In the genomic region with DNA sequence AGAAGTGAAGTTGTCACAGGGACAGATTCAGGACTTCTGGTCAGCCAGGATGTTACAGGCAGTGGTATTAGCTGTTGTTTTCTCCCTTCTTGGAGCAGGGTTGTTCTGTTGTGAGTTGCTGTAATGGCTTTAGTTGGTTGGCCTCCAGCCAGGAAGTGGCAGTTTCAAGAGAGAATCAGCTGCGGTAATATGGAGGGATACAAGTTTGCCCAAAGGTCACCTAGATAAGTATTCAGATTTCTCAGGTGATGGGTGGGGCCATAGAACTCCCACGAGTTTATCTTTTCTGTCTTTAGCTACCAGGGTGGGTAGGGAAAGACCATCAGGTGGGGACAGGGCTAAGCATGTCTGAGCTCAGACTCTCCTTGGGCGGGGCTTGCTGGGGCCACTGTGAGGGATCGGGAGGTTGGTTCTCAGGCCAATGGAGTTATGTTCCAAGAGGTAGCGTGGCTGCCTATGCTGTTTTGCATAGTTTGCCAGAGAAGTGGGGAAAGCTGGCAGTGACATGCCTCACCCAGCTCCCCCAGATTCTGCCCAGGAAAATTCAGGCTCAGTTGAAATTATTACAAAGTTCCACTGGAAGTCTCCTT, we compare ENCODE assay signal across 19 cellular contexts.
"Had no signal": no experiment of that assay in that cellular context is flagged by ENCODE, and none has a peak within 500 bp of the region (broad histone marks: within the 10 kb centered on the region; RNA-seq: fewer than 3 reads in every experiment).

No MANE protein-coding gene starts in this region.

- H3K4me1 Mint-ChIP-seq: activated CD4-positive, alpha-beta T cell treated with anti-CD3 and anti-CD28 coated beads for 36 hours; activated naive CD8-positive, alpha-beta T cell treated with anti-CD3 and anti-CD28 coated beads, Interleukin-2, amount 50 U/mL, for 24 hours; naive thymus-derived CD8-positive, alpha-beta T cell; T-cell had no signal

- H3K9me3 ChIP-seq: ascending aorta, heart right ventricle, lower lobe of right lung had no signal

- H3K36me3 Mint-ChIP-seq: naive thymus-derived CD8-positive, alpha-beta T cell; T-cell; type B pancreatic cell had no signal

- H3K9me3 Mint-ChIP-seq: activated naive CD8-positive, alpha-beta T cell treated with anti-CD3 and anti-CD28 coated beads, Interleukin-2, amount 50 U/mL, for 24 hours; activated T-helper 1 cell treated with anti-CD3 and anti-CD28 coated beads, Interleukin-12 subunit alpha, Interleukin-12 subunit beta, Interleukin-2, Interleukin-4 antibody, amounts not matched to agents 30 ng/mL and 10 ng/mL and 1 ng/mL, durations not matched to agents 14 hours and 24 hours and 36 hours; type B pancreatic cell had no signal

- H3K4me1 ChIP-seq: ascending aorta, heart right ventricle, lower lobe of right lung had no signal

- H3K27me3 ChIP-seq: ascending aorta, heart right ventricle had no signal

- H3K36me3 ChIP-seq: ascending aorta, heart right ventricle, lower lobe of right lung, WERI-Rb-1 had no signal

- DNase-seq: activated CD4-positive, alpha-beta T cell treated with anti-CD3 and anti-CD28 coated beads for 36 hours; activated CD8-positive, alpha-beta T cell treated with anti-CD3 and anti-CD28 coated beads, Interleukin-2, amount 10 ng/mL, durations not matched to agents 7 days and 5 days; activated naive CD4-positive, alpha-beta T cell treated with Interleukin-2 at 50 U/mL for 16 hours; activated naive CD8-positive, alpha-beta T cell treated with anti-CD3 and anti-CD28 coated beads, Interleukin-2, amount 50 U/mL, for 24 hours; caudate nucleus; effector memory CD4-positive, alpha-beta T cell; heart right ventricle; lower lobe of right lung; naive thymus-derived CD8-positive, alpha-beta T cell; nucleus accumbens; stimulated activated CD4-positive, alpha-beta T cell treated with anti-CD3 and anti-CD28 coated beads, Interleukin-12 subunit alpha, Interleukin-12 subunit beta, amount 100 ng/mL, for 4 hours; stimulated activated naive CD4-positive, alpha-beta T cell; substantia nigra; T-cell; WERI-Rb-1 had no signal

- H3K27me3 Mint-ChIP-seq: activated naive CD8-positive, alpha-beta T cell treated with anti-CD3 and anti-CD28 coated beads, Interleukin-2, amount 50 U/mL, for 24 hours; naive thymus-derived CD8-positive, alpha-beta T cell; progenitor cell of endocrine pancreas; T-cell; type B pancreatic cell had no signal

- H3K27ac ChIP-seq: ascending aorta, heart right ventricle, lower lobe of right lung, WERI-Rb-1 had no signal

- H3K4me3 ChIP-seq: ascending aorta, heart right ventricle, lower lobe of right lung had no signal

- H3K4me3 Mint-ChIP-seq: activated CD4-positive, alpha-beta T cell treated with anti-CD3 and anti-CD28 coated beads for 36 hours; activated CD8-positive, alpha-beta T cell treated with anti-CD3 and anti-CD28 coated beads, Interleukin-2, amount 10 ng/mL, durations not matched to agents 7 days and 5 days; activated naive CD8-positive, alpha-beta T cell treated with anti-CD3 and anti-CD28 coated beads, Interleukin-2, amount 50 U/mL, for 24 hours; activated T-helper 1 cell treated with anti-CD3 and anti-CD28 coated beads, Interleukin-12 subunit alpha, Interleukin-12 subunit beta, Interleukin-2, Interleukin-4 antibody, amounts not matched to agents 30 ng/mL and 10 ng/mL and 1 ng/mL, durations not matched to agents 14 hours and 24 hours and 36 hours; naive thymus-derived CD8-positive, alpha-beta T cell; T-cell; type B pancreatic cell had no signal

- H3K27ac Mint-ChIP-seq: activated CD4-positive, alpha-beta T cell treated with anti-CD3 and anti-CD28 coated beads for 36 hours; activated CD8-positive, alpha-beta T cell treated with anti-CD3 and anti-CD28 coated beads, Interleukin-2, amount 10 ng/mL, durations not matched to agents 7 days and 5 days; activated naive CD8-positive, alpha-beta T cell treated with anti-CD3 and anti-CD28 coated beads, Interleukin-2, amount 50 U/mL, for 24 hours; activated T-helper 1 cell treated with anti-CD3 and anti-CD28 coated beads, Interleukin-12 subunit alpha, Interleukin-12 subunit beta, Interleukin-2, Interleukin-4 antibody, amounts not matched to agents 30 ng/mL and 10 ng/mL and 1 ng/mL, durations not matched to agents 14 hours and 24 hours and 36 hours; naive thymus-derived CD8-positive, alpha-beta T cell; progenitor cell of endocrine pancreas; T-cell; type B pancreatic cell had no signal
